In the genomic region with DNA sequence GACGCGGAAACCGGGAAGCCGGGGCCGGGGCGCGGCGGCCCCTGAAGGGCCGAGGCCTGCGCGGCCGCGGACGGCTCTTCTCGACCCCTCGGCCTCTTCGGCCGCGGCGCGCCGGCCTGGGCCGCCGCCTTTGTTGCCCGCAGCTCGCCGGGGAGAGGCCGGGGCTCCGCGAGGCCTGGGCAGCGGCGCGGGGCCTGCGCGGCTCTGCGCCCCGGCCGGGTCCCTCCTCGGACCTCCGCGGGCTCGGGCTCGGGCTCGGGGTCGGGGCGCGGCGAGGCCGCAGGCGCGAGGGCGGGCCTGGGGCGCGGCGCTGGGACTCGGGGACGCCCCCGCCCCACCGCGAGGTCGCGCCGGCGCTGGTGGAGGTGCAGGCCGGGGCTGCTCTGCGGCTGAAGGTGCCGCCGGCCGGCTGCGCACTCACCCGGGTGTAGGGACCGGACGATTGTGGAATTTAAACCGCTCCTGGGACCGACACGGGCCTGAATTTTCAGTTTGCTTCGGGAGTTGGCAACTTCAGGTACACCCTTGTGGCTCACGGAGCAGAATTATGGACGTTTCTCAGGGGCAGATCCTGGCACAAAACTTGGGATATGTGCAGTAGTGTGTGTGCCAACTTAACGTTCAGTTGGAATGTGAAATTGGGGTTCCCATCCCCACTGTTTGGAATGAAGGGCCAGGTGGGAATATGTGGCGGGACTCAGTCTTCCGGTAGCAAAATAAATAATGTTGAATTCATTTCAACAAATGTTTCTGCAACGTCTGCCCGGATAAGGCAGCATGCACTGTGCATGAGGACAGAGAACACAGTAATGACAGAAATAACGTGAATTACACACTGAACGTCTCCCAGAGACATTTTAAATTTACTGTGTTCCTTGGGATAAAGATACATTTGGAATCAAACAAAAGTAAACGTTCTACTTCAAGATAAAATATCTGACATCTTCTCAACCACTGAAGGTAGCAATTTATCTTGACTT, we compare ENCODE assay signal across 8 cellular contexts. TPM values are rescaled to one million over a fixed set of nuclear protein-coding genes. Genes with fewer than 3 reads are reported as not detected.
A peak's percentile ranks its signal among the peaks of the same experiment; 100 is the strongest.
DNase-seq lines count a peak whose midpoint lies in the region; ATAC-seq, FAIRE-seq and TF ChIP-seq lines count a peak whose summit lies in the region.

No MANE protein-coding gene starts in this region.

- DNase-seq in D721Med (ENCODE audit: insufficient read length, low spot score) (peak; percentile 67), RPMI8226 (peak; percentile 15), lung (ENCODE audit: low spot score) (no peak), tibial nerve (ENCODE audit: low spot score in 2 of 2) (no peak), amniotic stem cell (lab: John Stamatoyannopoulos, UW) (no peak)

- TF ChIP-seq CTCF in D721Med (IDR thresholded peaks at IDR 0.05; ENCODE audit: insufficient read depth, missing control alignments) (no peak), lung (IDR thresholded peaks at IDR 0.05; ENCODE audit: control extremely low read depth, extremely low read depth) (no peak), tibial nerve (IDR thresholded peaks at IDR 0.05) (no peak)

- WGBS in ectodermal cell, 2 experiments, result 1 to 2% methylated on average over 87 of the region's 87 CpGs
- WGBS in lung, 2 donors, result 1 to 3% methylated on average over 29 to 87 of the region's 87 CpGs
- WGBS in tibial nerve, 2 donors, result 1 to 2% methylated on average over 11 to 17 of the region's 87 CpGs

- ATAC-seq in GM19025 (IDR thresholded peaks at IDR 0.05; ENCODE audit: low read depth, unreplicated experiment), result peak; percentile 48
- peak; percentile 42 for ATAC-seq in HG03103 (IDR thresholded peaks at IDR 0.05; ENCODE audit: low read depth, unreplicated experiment)
- ATAC-seq in lung (ENCODE audit: insufficient read depth, low FRiP score), result peak; percentile 39

- H3K27ac ChIP-seq in ectodermal cell (ENCODE audit: insufficient read depth, low read depth, low read length, poor library complexity, severe bottlenecking) (peak overlapping the region; percentile 26), lung (ENCODE audit: low read depth in 1 of 2, low read length in 1 of 2) (peak overlapping the region; percentile 91 to 92), tibial nerve (peak overlapping the region; percentile 85 to 95 (median 91))

- H3K4me1 ChIP-seq in ectodermal cell (ENCODE audit: control insufficient read depth, insufficient read depth, low read length) (peaks cover 13% of the 10 kb centered on the region), lung (ENCODE audit: control insufficient read depth in 2 of 2, insufficient read depth in 2 of 2, low read length in 2 of 2) (peaks cover 13 to 32% of the 10 kb centered on the region in 2 donors), tibial nerve (peaks cover 0 to 43% (median 10%) of the 10 kb centered on the region in 4 donors)

- H3K4me3 ChIP-seq in ectodermal cell (ENCODE audit: insufficient read depth, low read depth, low read length), result peak overlapping the region; percentile 67
- H3K4me3 ChIP-seq in lung, result peak overlapping the region; percentile 67
- H3K4me3 ChIP-seq in tibial nerve, result peak overlapping the region; percentile 53 to 78 (median 69)

- no peak for TF ChIP-seq POLR2A in tibial nerve (IDR thresholded peaks at IDR 0.05)

- FAIRE-seq in D721Med (lab: Jason Lieb, UNC), result peak; percentile 100

- H3K27me3 ChIP-seq in ectodermal cell (ENCODE audit: control insufficient read depth, insufficient read depth, low read length, poor library complexity, severe bottlenecking) (peaks cover 4% of the 10 kb centered on the region), lung (ENCODE audit: control insufficient read depth, insufficient read depth) (no peaks in the 10 kb centered on the region), tibial nerve (no peaks in the 10 kb centered on the region)

- H3K9me3 ChIP-seq in ectodermal cell (ENCODE audit: control insufficient read depth, low read length) (no peaks in the 10 kb centered on the region), lung (ENCODE audit: control insufficient read depth in 2 of 2, insufficient read depth in 1 of 2, low read length in 1 of 2) (no peaks in the 10 kb centered on the region), tibial nerve (no peaks in the 10 kb centered on the region)

- H3K36me3 ChIP-seq in ectodermal cell (ENCODE audit: control insufficient read depth, insufficient read depth, low read length) (no peaks in the 10 kb centered on the region), lung (ENCODE audit: control insufficient read depth in 2 of 2, insufficient read depth in 2 of 2, low read length in 2 of 2) (no peaks in the 10 kb centered on the region), tibial nerve (no peaks in the 10 kb centered on the region)

- no peak for TF ChIP-seq EP300 in tibial nerve (IDR thresholded peaks at IDR 0.05)

RNA-seq across cellular contexts. Expression of gene SOCS6, which starts 0.8 kb away (rescaled TPM):
- polyA plus RNA-seq in ectodermal cell (2013, experiment 1 of 4), result 23.1 TPM
- polyA plus RNA-seq in ectodermal cell (2013, experiment 2 of 4), result 25.3 TPM
- polyA plus RNA-seq in ectodermal cell (2013, experiment 3 of 4), result 18.3 TPM
- 22.7 TPM for polyA plus RNA-seq in ectodermal cell (2013, experiment 4 of 4)
- total RNA-seq in lung, result 10 to 100 TPM; 18.4 to 21.4 TPM
- 1 to 10 TPM; 5.9 to 6.5 TPM for polyA plus RNA-seq in lung
- 10 to 100 TPM; 12.9 to 21.8 (median 18.2) TPM for total RNA-seq in tibial nerve

Comparison
In these comparisons a context has a peak if more than half of its experiments do, and no peak if none do; other contexts are left out.
1. DNase-seq: peak in D721Med (single experiment) and RPMI8226 (single experiment); none in lung (single experiment), tibial nerve (0 of 2) and amniotic stem cell (single experiment).
2. H3K27ac ChIP-seq: peak in every context shown above with its lines; median percentile 92 in lung; 91 in tibial nerve; 26 in ectodermal cell.
3. Peak in every context shown above with its lines, with median percentiles within 50 percentile points of each other: ATAC-seq and H3K4me3 ChIP-seq.